In the genomic region with DNA sequence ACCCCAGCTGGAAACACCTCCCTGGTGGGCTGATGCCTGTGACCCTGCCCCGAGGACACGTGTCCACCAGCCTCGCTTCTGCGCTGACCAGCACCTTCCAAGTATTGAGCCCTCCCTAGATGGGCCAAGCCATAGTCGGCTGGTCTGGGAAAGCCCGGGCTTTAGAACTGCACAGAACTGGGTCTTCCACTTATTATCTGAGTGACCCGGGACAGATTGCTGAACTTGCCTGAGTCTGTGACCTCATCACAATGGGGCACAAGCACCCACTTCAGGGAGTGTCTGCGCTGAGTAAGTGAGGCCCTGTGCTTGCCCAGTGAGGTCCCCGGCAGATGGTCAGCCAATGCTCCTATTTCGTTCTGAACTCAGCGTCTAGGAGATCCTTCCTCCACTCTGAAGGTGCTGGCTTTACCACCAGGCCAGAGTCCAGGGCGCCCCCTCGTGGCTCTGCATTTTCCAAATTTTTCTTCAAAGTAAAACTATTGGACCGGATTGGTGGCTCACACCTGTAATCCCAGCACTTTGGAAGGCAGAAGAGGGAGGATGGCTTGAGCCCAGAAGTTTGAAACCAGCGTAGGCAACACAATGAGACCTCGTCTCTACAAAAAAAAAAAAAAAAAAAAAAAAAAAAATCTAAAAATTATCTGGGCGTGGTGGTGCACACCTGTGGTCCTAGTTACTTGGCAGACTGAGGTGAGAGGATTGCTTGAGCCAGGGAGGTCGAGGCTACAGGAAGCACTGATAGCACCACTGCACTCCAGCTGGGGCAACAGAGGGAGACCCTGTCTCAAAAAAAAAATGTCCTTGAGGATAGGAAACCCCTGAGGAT, we compare ENCODE assay signal across 8 cellular contexts.
DNase-seq lines count a peak whose midpoint lies in the region; ATAC-seq and TF ChIP-seq lines count a peak whose summit lies in the region.

No MANE protein-coding gene starts in this region.

- DNase-seq in AG08395 (ENCODE audit: low spot score) (peak; percentile 40), GM20000 (ENCODE audit: low spot score) (peak; percentile 53), NCI-H345 (lab: John Stamatoyannopoulos, UW) (peak; percentile 68), epithelial cell of esophagus (ENCODE audit: low read depth) (peak; percentile 64), naive B cell (peak; percentile 49), stromal cell of bone marrow (ENCODE audit: low read depth) (peak; percentile 31)
- DNase-seq in activated CD4-positive, alpha-beta T cell treated with anti-CD3 and anti-CD28 coated beads, Interleukin-2, amount 10 ng/mL, durations not matched to agents 7 days and 5 days: peak; percentile 68

- ATAC-seq in naive B cell (ENCODE audit: low read depth in 2 of 2): peak in 1 of 2 donors; percentile 49
- no peak for ATAC-seq in HG02623 (IDR thresholded peaks at IDR 0.05; ENCODE audit: unreplicated experiment)

- CTCF ChIA-PET in activated CD4-positive, alpha-beta T cell treated with anti-CD3 and anti-CD28 coated beads, Interleukin-2, amount 10 ng/mL, durations not matched to agents 7 days and 5 days (lab: Charles Lee): no interaction called here

- no peaks in the 10 kb centered on the region for H3K36me3 Mint-ChIP-seq in activated CD4-positive, alpha-beta T cell treated with anti-CD3 and anti-CD28 coated beads, Interleukin-2, amount 10 ng/mL, durations not matched to agents 7 days and 5 days (ENCODE audit: low read depth)
- H3K36me3 Mint-ChIP-seq in naive B cell: peaks cover 0 to 8% of the 10 kb centered on the region in 2 donors

- no peak overlapping the region for H3K27ac Mint-ChIP-seq in activated CD4-positive, alpha-beta T cell treated with anti-CD3 and anti-CD28 coated beads, Interleukin-2, amount 10 ng/mL, durations not matched to agents 7 days and 5 days
- peak overlapping the region in 1 of 6 donors; percentile 44 for H3K27ac Mint-ChIP-seq in naive B cell

- POLR2A ChIA-PET in activated CD4-positive, alpha-beta T cell treated with anti-CD3 and anti-CD28 coated beads, Interleukin-2, amount 10 ng/mL, durations not matched to agents 7 days and 5 days (lab: Charles Lee): no interaction called here

- H3K4me3 Mint-ChIP-seq in activated CD4-positive, alpha-beta T cell treated with anti-CD3 and anti-CD28 coated beads, Interleukin-2, amount 10 ng/mL, durations not matched to agents 7 days and 5 days: no peak overlapping the region
- H3K4me3 Mint-ChIP-seq in naive B cell: peak overlapping the region in 1 of 8 donors; percentile 20

- H3K9me3 Mint-ChIP-seq in activated CD4-positive, alpha-beta T cell treated with anti-CD3 and anti-CD28 coated beads, Interleukin-2, amount 10 ng/mL, durations not matched to agents 7 days and 5 days: no peaks in the 10 kb centered on the region
- H3K9me3 Mint-ChIP-seq in naive B cell: no peaks in the 10 kb centered on the region

- H3K4me1 Mint-ChIP-seq in activated CD4-positive, alpha-beta T cell treated with anti-CD3 and anti-CD28 coated beads, Interleukin-2, amount 10 ng/mL, durations not matched to agents 7 days and 5 days: no peaks in the 10 kb centered on the region
- H3K4me1 Mint-ChIP-seq in naive B cell: peaks cover 0 to 7% (median 4%) of the 10 kb centered on the region in 3 donors

- H3K27me3 Mint-ChIP-seq in activated CD4-positive, alpha-beta T cell treated with anti-CD3 and anti-CD28 coated beads, Interleukin-2, amount 10 ng/mL, durations not matched to agents 7 days and 5 days: peaks cover 26% of the 10 kb centered on the region
- peaks cover 13 to 28% (median 15%) of the 10 kb centered on the region in 3 donors for H3K27me3 Mint-ChIP-seq in naive B cell

- no peak overlapping the region for H3K4me3 ChIP-seq in epithelial cell of esophagus (ENCODE audit: low read length)

- peak; percentile 49 for TF ChIP-seq CTCF in GM20000 (IDR thresholded peaks at IDR 0.05; ENCODE audit: extremely low read depth, missing control alignments)
- TF ChIP-seq CTCF in epithelial cell of esophagus (IDR thresholded peaks at IDR 0.05; ENCODE audit: insufficient read depth, low read depth, low read length, missing control alignments): peak; percentile 70
